In the genomic region with DNA sequence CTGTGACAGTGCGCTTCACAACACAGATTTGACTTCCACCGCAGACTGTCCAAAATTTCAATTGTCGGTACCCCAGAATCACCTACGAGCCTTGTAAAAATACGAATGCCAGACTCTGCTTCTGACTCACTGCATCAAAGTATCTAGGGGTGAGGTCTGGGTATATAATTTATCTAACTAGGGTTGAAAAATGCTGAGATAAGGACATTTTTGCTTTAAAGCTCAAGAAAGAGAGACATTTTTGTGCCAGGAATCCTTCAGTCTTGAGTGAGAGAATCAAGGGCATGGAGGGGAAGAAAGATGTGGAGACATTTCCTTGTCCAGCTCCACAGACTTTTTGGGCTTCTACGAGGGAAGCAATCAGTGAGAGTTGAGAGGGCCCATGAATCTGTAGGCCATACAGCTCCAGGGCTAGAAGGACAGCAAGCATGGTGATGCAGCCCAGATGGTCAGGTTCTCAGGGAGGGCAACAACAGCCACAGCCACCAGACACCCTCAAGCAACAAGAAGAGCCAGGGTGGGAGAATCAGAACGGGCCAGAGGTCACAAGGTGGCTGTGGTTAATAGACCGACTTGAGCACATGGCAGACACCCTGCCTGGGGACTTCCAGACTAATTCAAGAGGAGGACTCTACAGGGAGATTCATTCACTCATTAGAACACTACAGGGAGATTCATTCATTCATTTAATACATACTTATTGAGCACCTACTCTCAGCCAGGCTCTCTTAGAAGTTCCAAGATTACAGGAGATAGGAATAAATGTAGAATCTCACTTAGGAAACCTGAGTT, we compare ENCODE assay signal across 18 cellular contexts.
DNase-seq lines count a peak whose midpoint lies in the region; ATAC-seq, FAIRE-seq and TF ChIP-seq lines count a peak whose summit lies in the region.
"Had no signal": no experiment of that assay in that cellular context is flagged by ENCODE, and none has a peak within 500 bp of the region (broad histone marks: within the 10 kb centered on the region; RNA-seq: fewer than 3 reads in every experiment).

No MANE protein-coding gene starts in this region.

- H3K4me1 Mint-ChIP-seq in stimulated activated effector memory CD8-positive, alpha-beta T cell treated with anti-CD3 and anti-CD28 coated beads, Interleukin-12 subunit alpha, Interleukin-12 subunit beta, amount 100 ng/mL, for 72 hours = peaks cover 33% of the 10 kb centered on the region

- H3K79me2 ChIP-seq in GM12878 (ENCODE audit: control insufficient read depth, insufficient read depth, low read length) (no peaks in the 10 kb centered on the region), GM23248 (ENCODE audit: insufficient read depth) (no peaks in the 10 kb centered on the region)

- TF ChIP-seq EP300 in GM12878 (IDR thresholded peaks at IDR 0.05; ENCODE audit: borderline replicate concordance in 1 of 2, control insufficient read depth in 1 of 2, low read depth in 2 of 2, low read length in 2 of 2) = no peak

- H3K27me3 ChIP-seq in GM12878 (replicated peaks in 1 of 2; ENCODE audit: control insufficient read depth in 2 of 2, insufficient read depth in 2 of 2, low read length in 1 of 2) (no peaks in the 10 kb centered on the region), GM23248 (replicated peaks; ENCODE audit: insufficient read depth) (no peaks in the 10 kb centered on the region)

- no peak for TF ChIP-seq CTCF in GM12878 (IDR thresholded peaks at IDR 0.05 in 2 of 3, conservative IDR thresholded peaks at IDR 0.05 in 1 of 3; ENCODE audit: control insufficient read depth in 2 of 3, extremely low read depth in 1 of 3, insufficient read depth in 1 of 3, low read depth in 3 of 3, low read length in 3 of 3)

- H3K4me1 ChIP-seq in GM12878 (ENCODE audit: control insufficient read depth, insufficient read depth, low read length) (no peaks in the 10 kb centered on the region), GM23248 (ENCODE audit: insufficient read depth) (no peaks in the 10 kb centered on the region)
- H3K4me1 ChIP-seq: SJCRH30 had no signal

- no peak overlapping the region for H3K4me2 ChIP-seq in GM12878 (ENCODE audit: control insufficient read depth, insufficient read depth)
- no peak overlapping the region for H3K4me2 ChIP-seq in GM23248 (ENCODE audit: unreplicated experiment)

- BruUV-seq in GM12878 (replicated peaks; lab: Mats Ljungman, UMichigan) = no TSS peak

- no peak overlapping the region for H3K4me3 ChIP-seq in GM12878
- H3K4me3 ChIP-seq in GM23248 = no peak overlapping the region
- H3K4me3 ChIP-seq: SJCRH30 had no signal

- CTCF ChIA-PET in GM12878 (lab: Yijun Ruan, JAX) = no interaction called here

- SMC1A ChIA-PET in GM12878 (lab: Charles Lee; ENCODE audit: uncharacterized antibody, unreplicated experiment) = interaction anchor here (1.8 kb wide), 1 partner anchor 214 kb away, joined by 3 read pairs; no protein-coding TSS in a partner anchor

- no peak overlapping the region for H3K4me3 Mint-ChIP-seq in stimulated activated effector memory CD8-positive, alpha-beta T cell treated with anti-CD3 and anti-CD28 coated beads, Interleukin-12 subunit alpha, Interleukin-12 subunit beta, amount 100 ng/mL, for 72 hours
- H3K4me3 Mint-ChIP-seq: CD4-positive, alpha-beta memory T cell had no signal

- H4K20me1 ChIP-seq in GM12878 (ENCODE audit: control insufficient read depth, insufficient read depth) = no peaks in the 10 kb centered on the region
- no peaks in the 10 kb centered on the region for H4K20me1 ChIP-seq in GM23248 (ENCODE audit: insufficient read depth)

- intact Hi-C loops in GM12878 (cut with micrococcal nuclease; ENCODE audit: unreplicated experiment) (no loop called here), Right ventricle myocardium superior (cut with DNase I) (no loop called here)

- H3F3A ChIP-seq in GM23248 (ENCODE audit: insufficient read depth) = no peaks in the 10 kb centered on the region

- no peak overlapping the region for H2AFZ ChIP-seq in GM12878 (ENCODE audit: control insufficient read depth, low read depth, low read length)
- H2AFZ ChIP-seq in GM23248 = no peak overlapping the region

- no peaks in the 10 kb centered on the region for H3K36me3 Mint-ChIP-seq in stimulated activated effector memory CD8-positive, alpha-beta T cell treated with anti-CD3 and anti-CD28 coated beads, Interleukin-12 subunit alpha, Interleukin-12 subunit beta, amount 100 ng/mL, for 72 hours
- H3K36me3 Mint-ChIP-seq: CD4-positive, alpha-beta memory T cell had no signal

- H3K27ac Mint-ChIP-seq in stimulated activated effector memory CD8-positive, alpha-beta T cell treated with anti-CD3 and anti-CD28 coated beads, Interleukin-12 subunit alpha, Interleukin-12 subunit beta, amount 100 ng/mL, for 72 hours = no peak overlapping the region
- H3K27ac Mint-ChIP-seq: CD4-positive, alpha-beta memory T cell had no signal

- ATAC-seq in HG03432 (IDR thresholded peaks at IDR 0.05; ENCODE audit: unreplicated experiment) (peak; percentile 35), GM12878 (peak; percentile 15; the same call in 1 of the 3 replicates), Right ventricle myocardium superior (ENCODE audit: poor library complexity) (no peak)
- no peak for ATAC-seq in stimulated activated effector memory CD8-positive, alpha-beta T cell treated with anti-CD3 and anti-CD28 coated beads, Interleukin-12 subunit alpha, Interleukin-12 subunit beta, amount 100 ng/mL, for 72 hours

- no peak overlapping the region for H3K27ac ChIP-seq in GM12878 (ENCODE audit: control insufficient read depth, insufficient read depth)
- H3K27ac ChIP-seq in GM23248 = no peak overlapping the region
- H3K27ac ChIP-seq: SJCRH30 had no signal

- no peaks in the 10 kb centered on the region for H3K9me2 ChIP-seq in GM23248 (ENCODE audit: insufficient read depth)

- TF ChIP-seq POLR2A in GM12878 (IDR thresholded peaks at IDR 0.05; ENCODE audit: low read depth, low read length) = no peak

- RAD21 ChIA-PET in GM12878 (lab: Charles Lee; ENCODE audit: unreplicated experiment) = interaction anchor here (1.0 kb wide), 1 partner anchor 20 kb away, joined by 3 read pairs; no protein-coding TSS in a partner anchor

- FAIRE-seq in GM12878 (lab: Jason Lieb, UNC) = no peak
- FAIRE-seq: GM12892, H54 had no signal

- H3K36me3 ChIP-seq in GM12878 (ENCODE audit: control insufficient read depth in 2 of 2, insufficient read depth in 2 of 2, low read length in 1 of 2) (no peaks in the 10 kb centered on the region), GM23248 (ENCODE audit: low read depth) (no peaks in the 10 kb centered on the region)
- H3K36me3 ChIP-seq: SJCRH30 had no signal

- WGBS in GM12878 (ENCODE audit: insufficient coverage, insufficient replicate concordance, low lambda C conversion rate, missing lambda C conversion rate) = 55% methylated on average over 8 of the region's 8 CpGs
- WGBS in GM23248 (ENCODE audit: low coverage in 1 of 2, low lambda C conversion rate in 2 of 2, missing lambda C conversion rate in 2 of 2), 2 experiments = 85 to 87% methylated on average over 8 of the region's 8 CpGs

- POLR2A ChIA-PET in GM12878 (lab: Charles Lee) = no interaction called here

- H3K9me3 ChIP-seq in GM12878 (replicated peaks; ENCODE audit: control insufficient read depth, insufficient read depth, low read length) (no peaks in the 10 kb centered on the region; the same call in 2 of the 3 replicates), GM23248 (ENCODE audit: low read depth) (no peaks in the 10 kb centered on the region)
- H3K9me3 ChIP-seq: SJCRH30 had no signal

- no peaks in the 10 kb centered on the region for H3K9me3 Mint-ChIP-seq in stimulated activated effector memory CD8-positive, alpha-beta T cell treated with anti-CD3 and anti-CD28 coated beads, Interleukin-12 subunit alpha, Interleukin-12 subunit beta, amount 100 ng/mL, for 72 hours

- no peak for TF ChIP-seq RAD21 in GM12878 (IDR thresholded peaks at IDR 0.05; ENCODE audit: insufficient read depth, low read depth, low read length)

- in situ Hi-C loops in GM12878 (cut with MboI) = no loop called here
- in situ Hi-C loops in GM23248 (cut with MboI) = no loop called here

- H3K9ac ChIP-seq in GM12878 (ENCODE audit: control insufficient read depth, insufficient read depth, low read length) = no peak overlapping the region
- H3K9ac ChIP-seq in GM23248 = no peak overlapping the region

- peak; percentile 25 for DNase-seq in ELF-1 (ENCODE audit: low read depth, low spot score)
- DNase-seq in GM12878 (ENCODE audit: low read depth, low spot score) = no peak
- DNase-seq in GM23248 = no peak
- DNase-seq in DMS 273 treated with DMSO at 0.1 percent for 48 hours (lab: John Stamatoyannopoulos, UW) = no peak
- DNase-seq in Right ventricle myocardium superior = no peak
- DNase-seq in stimulated activated effector memory CD8-positive, alpha-beta T cell treated with anti-CD3 and anti-CD28 coated beads, Interleukin-12 subunit alpha, Interleukin-12 subunit beta, amount 100 ng/mL, for 72 hours (ENCODE audit: low spot score in 2 of 2) = no peak
- DNase-seq: CD4-positive, alpha-beta memory T cell; MM.1S; NCI-H1105; NCI-H2081; NCI-H2171 treated with DMSO at 0.1 percent for 48 hours; NCI-H446; NK-92 treated with Interleukin-12 subunit alpha and Interleukin-12 subunit beta, amount 100 ng/mL, for 24 hours; OCI-M1 had no signal

TF ChIP-seq in GM12878, 131 proteins besides CTCF, POLR2A, EP300 and RAD21 (continues in another document):
- no peak for TF ChIP-seq ASH2L (IDR thresholded peaks at IDR 0.05; ENCODE audit: borderline replicate concordance, low read depth)
- no peak for TF ChIP-seq TCF7 (IDR thresholded peaks at IDR 0.05; ENCODE audit: borderline replicate concordance)
- TF ChIP-seq SIX5 (IDR thresholded peaks at IDR 0.05; ENCODE audit: low read depth, low read length, severe bottlenecking) = no peak
- no peak for TF ChIP-seq SUPT20H (IDR thresholded peaks at IDR 0.05; ENCODE audit: borderline replicate concordance, control insufficient read depth, low read depth, low read length)
- TF ChIP-seq RBBP5 (conservative IDR thresholded peaks at IDR 0.05) = no peak

Comparison
In these comparisons a context has a peak if more than half of its experiments do, and no peak if none do; other contexts are left out.
1. ATAC-seq: peak in HG03432 (single experiment) and GM12878 (single experiment); none in Right ventricle myocardium superior (single experiment) and stimulated activated effector memory CD8-positive, alpha-beta T cell treated with anti-CD3 and anti-CD28 coated beads, Interleukin-12 subunit alpha, Interleukin-12 subunit beta, amount 100 ng/mL, for 72 hours (single experiment).